15 cellular contexts compared by ENCODE assay signal in genomic region chr11:83437939-83438338, GRCh38.
DNase-seq lines count a peak whose midpoint lies in the region; ATAC-seq, FAIRE-seq and TF ChIP-seq lines count a peak whose summit lies in the region.
"Had no signal": no experiment of that assay in that cellular context is flagged by ENCODE, and none has a peak within 500 bp of the region (broad histone marks: within the 10 kb centered on the region; RNA-seq: fewer than 3 reads in every experiment).

No MANE protein-coding gene starts in this region.

- TF ChIP-seq POLR2A in H1 (IDR thresholded peaks at IDR 0.05; ENCODE audit: control extremely low read depth in 1 of 2, low read depth in 2 of 2, low read length in 2 of 2), result no peak
- TF ChIP-seq POLR2A in gastroesophageal sphincter (IDR thresholded peaks at IDR 0.05), result no peak

- no peaks in the 10 kb centered on the region for H3K9me3 ChIP-seq in H1 (ENCODE audit: insufficient read depth in 2 of 2, low read depth in 1 of 2, low read length in 1 of 2)
- H3K9me3 ChIP-seq in upper lobe of right lung, result no peaks in the 10 kb centered on the region
- H3K9me3 ChIP-seq in gastroesophageal sphincter, result no peaks in the 10 kb centered on the region

- H2BK120ac ChIP-seq in H1 (replicated peaks; ENCODE audit: low read depth, low read length), result no peak overlapping the region

- CTCF ChIA-PET in H1 (lab: Charles Lee; ENCODE audit: partially characterized antibody), result no interaction called here

- H2AK5ac ChIP-seq in H1 (ENCODE audit: low read depth, low read length), result peak overlapping the region; percentile 40; the same call in 1 of the 2 replicates

- peaks cover 0 to 1% (median 0%) of the 10 kb centered on the region in 4 experiments; a peak in 1 of 7 replicates for H3K27me3 ChIP-seq in H1 (replicated peaks in 1 of 4; ENCODE audit: control insufficient read depth in 3 of 4, extremely low read depth in 1 of 4, insufficient read depth in 3 of 4, low read length in 3 of 4)
- no peaks in the 10 kb centered on the region for H3K27me3 ChIP-seq in upper lobe of right lung
- H3K27me3 ChIP-seq in gastroesophageal sphincter, result no peaks in the 10 kb centered on the region

- no peak for TF ChIP-seq EP300 in H1 (IDR thresholded peaks at IDR 0.05; ENCODE audit: borderline replicate concordance in 1 of 2, low read depth in 2 of 2, low read length in 2 of 2)
- no peak for TF ChIP-seq EP300 in gastroesophageal sphincter (IDR thresholded peaks at IDR 0.05)

- peak overlapping the region; percentile 72; the same call in 1 of the 2 replicates for H2BK12ac ChIP-seq in H1 (ENCODE audit: low read depth, low read length)

- no peak overlapping the region for H2BK15ac ChIP-seq in H1 (ENCODE audit: low read length)

- H2BK5ac ChIP-seq in H1 (ENCODE audit: low read depth, low read length), result peak overlapping the region; percentile 35; the same call in 1 of the 2 replicates

- WGBS in H1 (ENCODE audit: extremely low coverage in 1 of 2, insufficient coverage in 1 of 2, insufficient read length in 1 of 2, insufficient replicate concordance in 2 of 2, low coverage in 1 of 2, low lambda C conversion rate in 2 of 2, missing lambda C conversion rate in 1 of 2), 2 experiments, result 95% methylated on average over 4 of the region's 4 CpGs; no CpG with 5 or more reads in 1 of the 2 experiments
- WGBS in gastroesophageal sphincter (ENCODE audit: low coverage in 1 of 2), 2 donors, result 77 to 86% methylated on average over 2 to 4 of the region's 4 CpGs

- H4K5ac ChIP-seq in H1 (ENCODE audit: insufficient read length, low read depth, low read length), result no peak overlapping the region

- H2BK20ac ChIP-seq in H1 (ENCODE audit: low read length), result 0 out of 2 replicates have a peak overlapping the region, but pooled peaks have one; percentile 29

- no peak overlapping the region for H3K9ac ChIP-seq in H1 (replicated peaks in 1 of 4; ENCODE audit: extremely low read depth in 1 of 4, low read depth in 3 of 4, low read length in 3 of 4)
- H3K9ac ChIP-seq: KMS-11 had no signal

- H4K8ac ChIP-seq in H1 (ENCODE audit: extremely low read depth, insufficient read depth, low read length), result no peak overlapping the region

- TF ChIP-seq RAD21 in H1 (IDR thresholded peaks at IDR 0.05 in 1 of 2, conservative IDR thresholded peaks at IDR 0.05 in 1 of 2; ENCODE audit: low read depth in 2 of 2, low read length in 2 of 2), result no peak

- H3K27ac ChIP-seq in H1 (ENCODE audit: low read depth, low read length) (no peak overlapping the region), upper lobe of right lung (no peak overlapping the region), gastroesophageal sphincter (no peak overlapping the region)
- H3K27ac ChIP-seq: KMS-11 had no signal

- POLR2A ChIA-PET in H1 (lab: Charles Lee; ENCODE audit: partially characterized antibody), result no interaction called here

- intact Hi-C loops in upper lobe of right lung (cut with DNase I), result no loop called here

- no peaks in the 10 kb centered on the region for H3K36me3 ChIP-seq in H1 (ENCODE audit: control insufficient read depth in 2 of 4, insufficient read depth in 4 of 4, low read length in 3 of 4)
- no peaks in the 10 kb centered on the region for H3K36me3 ChIP-seq in upper lobe of right lung
- H3K36me3 ChIP-seq in gastroesophageal sphincter, result no peaks in the 10 kb centered on the region

- no peaks in the 10 kb centered on the region for H3K23me2 ChIP-seq in H1 (ENCODE audit: low read depth, low read length)

- ATAC-seq in upper lobe of right lung (peak; percentile 73), gastroesophageal sphincter (no peak), HG02885 (IDR thresholded peaks at IDR 0.05; ENCODE audit: poor library complexity, unreplicated experiment) (no peak)

- no peaks in the 10 kb centered on the region for H4K20me1 ChIP-seq in H1 (replicated peaks in 1 of 2; ENCODE audit: control insufficient read depth in 1 of 2, insufficient read depth in 2 of 2, low read length in 2 of 2)

- no peak overlapping the region for H3K56ac ChIP-seq in H1 (replicated peaks; ENCODE audit: insufficient read length, low read depth, low read length)

- no peak overlapping the region for H3K4me2 ChIP-seq in H1 (ENCODE audit: insufficient read depth in 1 of 2, low read depth in 2 of 2, low read length in 2 of 2)
- H3K4me2 ChIP-seq: KMS-11 had no signal

- no peak overlapping the region for H3K4ac ChIP-seq in H1 (replicated peaks; ENCODE audit: insufficient read length, low read depth, low read length)

- peak overlapping the region; percentile 17 for H4K91ac ChIP-seq in H1 (replicated peaks; ENCODE audit: insufficient read length, low read length)

- no peaks in the 10 kb centered on the region for H3K79me2 ChIP-seq in H1 (ENCODE audit: control insufficient read depth in 1 of 2, insufficient read depth in 2 of 2, low read length in 2 of 2)

- peaks cover 0 to 5% (median 1%) of the 10 kb centered on the region in 4 experiments; a peak in 3 of 7 replicates for H3K4me1 ChIP-seq in H1 (replicated peaks in 1 of 4; ENCODE audit: control insufficient read depth in 3 of 4, insufficient read depth in 4 of 4, low read length in 3 of 4)
- no peaks in the 10 kb centered on the region for H3K4me1 ChIP-seq in upper lobe of right lung
- H3K4me1 ChIP-seq in gastroesophageal sphincter, result no peaks in the 10 kb centered on the region

- no peak overlapping the region for H3K4me3 ChIP-seq in H1 (ENCODE audit: extremely low read depth in 1 of 4, insufficient read depth in 2 of 4, low read depth in 3 of 4, low read length in 4 of 4)
- no peak overlapping the region for H3K4me3 ChIP-seq in upper lobe of right lung
- H3K4me3 ChIP-seq in gastroesophageal sphincter, result no peak overlapping the region

- H2AFZ ChIP-seq in H1 (ENCODE audit: low read length), result no peak overlapping the region

- no peak for FAIRE-seq in H1 (lab: Jason Lieb, UNC)

- no peak overlapping the region for H3K23ac ChIP-seq in H1 (ENCODE audit: insufficient read length)

- peak overlapping the region; percentile 3; the same call in 1 of the 2 replicates for H3K18ac ChIP-seq in H1 (ENCODE audit: extremely low read depth, low read length)

- TF ChIP-seq CTCF in H1 (IDR thresholded peaks at IDR 0.05; ENCODE audit: control extremely low read depth in 1 of 3, insufficient read depth in 1 of 3, low read depth in 1 of 3, low read length in 3 of 3) (no peak), upper lobe of right lung (IDR thresholded peaks at IDR 0.05) (no peak), gastroesophageal sphincter (IDR thresholded peaks at IDR 0.05) (no peak)

- H3K79me1 ChIP-seq in H1 (ENCODE audit: low read depth, low read length), result no peaks in the 10 kb centered on the region

- DNase-seq in NCI-H2227 (lab: John Stamatoyannopoulos, UW; ENCODE audit: unreplicated experiment) (peak; percentile 40), NCI-H2227 treated with DMSO at 0.1 percent for 48 hours (lab: John Stamatoyannopoulos, UW) (no peak), M059J (ENCODE audit: low read depth) (peak; percentile 5), H1 (ENCODE audit: low read depth in 1 of 2, low spot score in 2 of 2) (peak in 1 of 2 experiments; percentile 11), upper lobe of right lung (no peak), mesenteric fat pad (ENCODE audit: low spot score) (no peak)
- DNase-seq: EL, HCEC 1CT, NCI-H1092 treated with DMSO at 0.1 percent for 48 hours, NCI-H2107, NCI-H446 treated with DMSO at 0.1 percent for 48 hours, NCI-H774 had no signal

- no peak overlapping the region for H3K14ac ChIP-seq in H1 (ENCODE audit: insufficient read length)

TF ChIP-seq in H1, 55 proteins besides CTCF, POLR2A, EP300 and RAD21:
- TF ChIP-seq USF2 (IDR thresholded peaks at IDR 0.05; ENCODE audit: low read length) (no peak), BRCA1 (IDR thresholded peaks at IDR 0.05; ENCODE audit: low read depth, low read length) (no peak), SAP30 (IDR thresholded peaks at IDR 0.05; ENCODE audit: insufficient read depth, insufficient replicate concordance, low read length) (no peak), SP4 (IDR thresholded peaks at IDR 0.05; ENCODE audit: low read length) (no peak), SIRT6 (IDR thresholded peaks at IDR 0.05; ENCODE audit: low read length) (no peak), TAF7 (optimal IDR thresholded peaks at IDR 0.05; ENCODE audit: borderline replicate concordance, low read depth, low read length) (no peak), RXRA (IDR thresholded peaks at IDR 0.05; ENCODE audit: insufficient read depth, low read depth, low read length) (no peak), POU5F1 (IDR thresholded peaks at IDR 0.05; ENCODE audit: low read depth, low read length) (no peak), TAF1 (IDR thresholded peaks at IDR 0.05; ENCODE audit: low read depth, low read length) (no peak), JUN (IDR thresholded peaks at IDR 0.05; ENCODE audit: low read depth, low read length) (no peak), RBBP5 (IDR thresholded peaks at IDR 0.05; ENCODE audit: borderline replicate concordance, low read depth, low read length) (no peak), NRF1 (IDR thresholded peaks at IDR 0.05; ENCODE audit: low read depth, low read length) (no peak), FOSL1 (IDR thresholded peaks at IDR 0.05; ENCODE audit: insufficient read depth, low read depth, low read length) (no peak), HDAC2 (IDR thresholded peaks at IDR 0.05; ENCODE audit: borderline replicate concordance in 1 of 2, low read depth in 2 of 2, low read length in 2 of 2) (no peak), MAFK (IDR thresholded peaks at IDR 0.05; ENCODE audit: low read depth, low read length) (no peak), NANOG (IDR thresholded peaks at IDR 0.05; ENCODE audit: insufficient read depth, low read depth, low read length, poor library complexity, severe bottlenecking) (no peak), ATF3 (IDR thresholded peaks at IDR 0.05; ENCODE audit: insufficient read depth, low read depth, low read length) (no peak), CHD2 (IDR thresholded peaks at IDR 0.05; ENCODE audit: low read length) (no peak), EGR1 (IDR thresholded peaks at IDR 0.05; ENCODE audit: borderline replicate concordance, low read depth, low read length) (no peak)
TF ChIP-seq in H1: peak in this region for 0.

Comparison
In these comparisons a context has a peak if more than half of its experiments do, and no peak if none do; other contexts are left out.
1. DNase-seq: peak in NCI-H2227 (single experiment) and M059J (single experiment); none in NCI-H2227 treated with DMSO at 0.1 percent for 48 hours (single experiment), upper lobe of right lung (single experiment) and mesenteric fat pad (single experiment).